In the genomic region with DNA sequence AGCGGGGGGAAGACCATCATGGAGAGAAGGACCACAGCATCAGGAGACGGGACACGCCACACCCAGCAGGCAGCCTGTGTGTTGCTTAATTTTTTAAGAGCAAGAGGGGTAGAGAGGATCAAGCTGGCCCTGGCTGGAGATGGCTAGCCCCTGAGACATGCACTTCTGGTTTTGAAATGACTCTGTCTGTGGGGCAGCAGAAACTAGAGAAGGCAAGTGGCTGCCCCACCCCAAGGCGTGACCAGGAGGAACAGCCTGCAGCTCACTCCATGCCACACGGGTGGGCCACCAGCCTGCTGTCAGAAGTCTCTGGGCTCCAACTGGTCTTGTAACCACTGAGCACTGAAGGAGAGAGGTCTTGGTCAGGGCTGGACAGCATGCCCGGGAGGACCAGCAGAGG, we compare ENCODE assay signal across 15 cellular contexts.
DNase-seq lines count a peak whose midpoint lies in the region; ATAC-seq and TF ChIP-seq lines count a peak whose summit lies in the region.
"Had no signal": no experiment of that assay in that cellular context is flagged by ENCODE, and none has a peak within 500 bp of the region (broad histone marks: within the 10 kb centered on the region; RNA-seq: fewer than 3 reads in every experiment).

No MANE protein-coding gene starts in this region.

- H3K36me3 Mint-ChIP-seq in activated T-cell treated with anti-CD3 and anti-CD28 coated beads, Interleukin-2, amount 50 U/mL, for 72 hours (ENCODE audit: insufficient read depth in 2 of 2): peaks cover 3 to 7% of the 10 kb centered on the region in 2 donors
- H3K36me3 Mint-ChIP-seq in activated T-helper 2 cell treated with anti-CD3 and anti-CD28 coated beads, Interferon-gamma antibody, Interleukin-2, Interleukin-4, amounts not matched to agents 10 μg/mL and 5 μg/mL and 100 μg/mL, durations not matched to agents 14 hours and 24 hours and 36 hours (ENCODE audit: low read depth): peaks cover 37% of the 10 kb centered on the region
- peaks cover 17% of the 10 kb centered on the region for H3K36me3 Mint-ChIP-seq in stimulated activated effector memory CD8-positive, alpha-beta T cell treated with anti-CD3 and anti-CD28 coated beads, Interleukin-12 subunit alpha, Interleukin-12 subunit beta, amount 100 ng/mL, for 72 hours

- ATAC-seq in activated T-cell treated with anti-CD3 and anti-CD28 coated beads, Interleukin-2, amount 50 U/mL, for 72 hours (replicated peaks in 1 of 2): peak; percentile 8 to 38
- peak; percentile 29 for ATAC-seq in stimulated activated effector memory CD8-positive, alpha-beta T cell treated with anti-CD3 and anti-CD28 coated beads, Interleukin-12 subunit alpha, Interleukin-12 subunit beta, amount 100 ng/mL, for 72 hours
- ATAC-seq in GM19023 (IDR thresholded peaks at IDR 0.05; ENCODE audit: unreplicated experiment) (no peak), HG03045 (IDR thresholded peaks at IDR 0.05; ENCODE audit: unreplicated experiment) (no peak)

- no peak for TF ChIP-seq CTCF in HEK293 (tag by site-specific recombination; IDR thresholded peaks at IDR 0.05)

- H3K4me1 Mint-ChIP-seq in activated T-cell treated with anti-CD3 and anti-CD28 coated beads, Interleukin-2, amount 50 U/mL, for 72 hours (ENCODE audit: low read depth): peaks cover 100% of the 10 kb centered on the region
- peaks cover 72% of the 10 kb centered on the region for H3K4me1 Mint-ChIP-seq in activated T-helper 2 cell treated with anti-CD3 and anti-CD28 coated beads, Interferon-gamma antibody, Interleukin-2, Interleukin-4, amounts not matched to agents 10 μg/mL and 5 μg/mL and 100 μg/mL, durations not matched to agents 14 hours and 24 hours and 36 hours (ENCODE audit: low read depth)
- peaks cover 56% of the 10 kb centered on the region for H3K4me1 Mint-ChIP-seq in stimulated activated effector memory CD8-positive, alpha-beta T cell treated with anti-CD3 and anti-CD28 coated beads, Interleukin-12 subunit alpha, Interleukin-12 subunit beta, amount 100 ng/mL, for 72 hours

- H3K27ac Mint-ChIP-seq in activated T-cell treated with anti-CD3 and anti-CD28 coated beads, Interleukin-2, amount 50 U/mL, for 72 hours: peak overlapping the region; percentile 89
- H3K27ac Mint-ChIP-seq in activated T-helper 2 cell treated with anti-CD3 and anti-CD28 coated beads, Interferon-gamma antibody, Interleukin-2, Interleukin-4, amounts not matched to agents 10 μg/mL and 5 μg/mL and 100 μg/mL, durations not matched to agents 14 hours and 24 hours and 36 hours: peak overlapping the region; percentile 88
- peak overlapping the region; percentile 80 for H3K27ac Mint-ChIP-seq in stimulated activated effector memory CD8-positive, alpha-beta T cell treated with anti-CD3 and anti-CD28 coated beads, Interleukin-12 subunit alpha, Interleukin-12 subunit beta, amount 100 ng/mL, for 72 hours
- H3K27ac Mint-ChIP-seq: activated naive CD4-positive, alpha-beta T cell treated with anti-CD3 and anti-CD28 coated beads, Interleukin-2, amount 50 U/mL, for 24 hours had no signal

- POLR2A ChIA-PET in HEK293 (lab: Yijun Ruan, JAX): interaction anchor here (0.9 kb wide), 1 partner anchor 76 kb away, joined by 3 read pairs; the partner anchor contains the start of gene SOCS1

- H3K4me3 Mint-ChIP-seq in activated T-cell treated with anti-CD3 and anti-CD28 coated beads, Interleukin-2, amount 50 U/mL, for 72 hours: peak overlapping the region; percentile 67 to 84
- H3K4me3 Mint-ChIP-seq in activated T-helper 2 cell treated with anti-CD3 and anti-CD28 coated beads, Interferon-gamma antibody, Interleukin-2, Interleukin-4, amounts not matched to agents 10 μg/mL and 5 μg/mL and 100 μg/mL, durations not matched to agents 14 hours and 24 hours and 36 hours (ENCODE audit: low read depth): peak overlapping the region; percentile 64
- peak overlapping the region; percentile 70 for H3K4me3 Mint-ChIP-seq in stimulated activated effector memory CD8-positive, alpha-beta T cell treated with anti-CD3 and anti-CD28 coated beads, Interleukin-12 subunit alpha, Interleukin-12 subunit beta, amount 100 ng/mL, for 72 hours
- H3K4me3 Mint-ChIP-seq: activated naive CD4-positive, alpha-beta T cell treated with anti-CD3 and anti-CD28 coated beads, Interleukin-2, amount 50 U/mL, for 24 hours had no signal

- DNase-seq in activated T-cell treated with anti-CD3 and anti-CD28 coated beads, Interleukin-2, amount 50 U/mL, for 72 hours: peak; percentile 23 to 29
- DNase-seq in activated T-cell treated with anti-CD3 and anti-CD28 coated beads for 4 hours (no peak), GDM1 (lab: John Stamatoyannopoulos, UW) (no peak)
- DNase-seq in activated T-helper 2 cell treated with anti-CD3 and anti-CD28 coated beads, Interferon-gamma antibody, Interleukin-2, Interleukin-4, amounts not matched to agents 10 μg/mL and 5 μg/mL and 100 μg/mL, durations not matched to agents 14 hours and 24 hours and 36 hours (ENCODE audit: low spot score): no peak
- DNase-seq in stimulated activated effector memory CD8-positive, alpha-beta T cell treated with anti-CD3 and anti-CD28 coated beads, Interleukin-12 subunit alpha, Interleukin-12 subunit beta, amount 100 ng/mL, for 72 hours (ENCODE audit: low spot score in 2 of 2): no peak
- DNase-seq: activated CD4-positive, alpha-beta T cell treated with anti-CD3 and anti-CD28 coated beads for 48 hours; cerebellar nuclear complex; H7; NCI-H2171 treated with DMSO at 0.1 percent for 48 hours had no signal

- no peaks in the 10 kb centered on the region for H3K4me1 ChIP-seq in HEK293 (ENCODE audit: control insufficient read depth, insufficient read depth, low read length)

- H3K27me3 Mint-ChIP-seq in activated T-cell treated with anti-CD3 and anti-CD28 coated beads, Interleukin-2, amount 50 U/mL, for 72 hours (ENCODE audit: low read depth): no peaks in the 10 kb centered on the region
- H3K27me3 Mint-ChIP-seq in activated T-helper 2 cell treated with anti-CD3 and anti-CD28 coated beads, Interferon-gamma antibody, Interleukin-2, Interleukin-4, amounts not matched to agents 10 μg/mL and 5 μg/mL and 100 μg/mL, durations not matched to agents 14 hours and 24 hours and 36 hours (ENCODE audit: low read depth): no peaks in the 10 kb centered on the region
- H3K27me3 Mint-ChIP-seq: activated naive CD4-positive, alpha-beta T cell treated with anti-CD3 and anti-CD28 coated beads, Interleukin-2, amount 50 U/mL, for 24 hours had no signal

- intact Hi-C loops in activated T-helper 2 cell treated with anti-CD3 and anti-CD28 coated beads, Interferon-gamma antibody, Interleukin-2, Interleukin-4, amounts not matched to agents 10 μg/mL and 5 μg/mL and 100 μg/mL, durations not matched to agents 14 hours and 24 hours and 36 hours (cut with micrococcal nuclease): loop anchor here (2.0 to 5.0 kb wide), 2 partner anchors 44 to 78 kb away; no protein-coding TSS in a partner anchor

- no peak overlapping the region for H3K4me3 ChIP-seq in HEK293 (ENCODE audit: low read depth, low read length)
- H3K4me3 ChIP-seq: smooth muscle cell had no signal

- no peaks in the 10 kb centered on the region for H3K9me3 Mint-ChIP-seq in activated T-cell treated with anti-CD3 and anti-CD28 coated beads, Interleukin-2, amount 50 U/mL, for 72 hours
- H3K9me3 Mint-ChIP-seq in activated T-helper 2 cell treated with anti-CD3 and anti-CD28 coated beads, Interferon-gamma antibody, Interleukin-2, Interleukin-4, amounts not matched to agents 10 μg/mL and 5 μg/mL and 100 μg/mL, durations not matched to agents 14 hours and 24 hours and 36 hours: no peaks in the 10 kb centered on the region
- no peaks in the 10 kb centered on the region for H3K9me3 Mint-ChIP-seq in stimulated activated effector memory CD8-positive, alpha-beta T cell treated with anti-CD3 and anti-CD28 coated beads, Interleukin-12 subunit alpha, Interleukin-12 subunit beta, amount 100 ng/mL, for 72 hours
- H3K9me3 Mint-ChIP-seq: activated naive CD4-positive, alpha-beta T cell treated with anti-CD3 and anti-CD28 coated beads, Interleukin-2, amount 50 U/mL, for 24 hours had no signal

- CTCF ChIA-PET in HEK293 (lab: Yijun Ruan, JAX): interaction anchor here (0.6 kb wide), 1 partner anchor 217 kb away, joined by 3 read pairs; no protein-coding TSS in a partner anchor

- no peak overlapping the region for H3K27ac ChIP-seq in HEK293 (ENCODE audit: extremely low read depth, low read depth, low read length)
- H3K27ac ChIP-seq: neutrophil had no signal

- peaks cover 0 to 5% of the 10 kb centered on the region in 2 experiments; a peak in 1 of 3 replicates for H3K36me3 ChIP-seq in HEK293 (ENCODE audit: control insufficient read depth in 2 of 2, insufficient read depth in 1 of 2, low read length in 2 of 2)

- no peaks in the 10 kb centered on the region for H3K9me3 ChIP-seq in HEK293 (ENCODE audit: control insufficient read depth, insufficient read depth, low read depth, low read length)
- H3K9me3 ChIP-seq: neutrophil had no signal

TF ChIP-seq in HEK293, 187 proteins besides CTCF, POLR2A, EP300 and RAD21:
- peak; percentile 71 for TF ChIP-seq KLF1 (tag by site-specific recombination; IDR thresholded peaks at IDR 0.05)
- TF ChIP-seq OSR2 (tag by site-specific recombination; IDR thresholded peaks at IDR 0.05): no peak

Comparison
In these comparisons a context has a peak if more than half of its experiments do, and no peak if none do; other contexts are left out.
1. DNase-seq: peak in activated T-cell treated with anti-CD3 and anti-CD28 coated beads, Interleukin-2, amount 50 U/mL, for 72 hours (2 of 2); none in activated T-cell treated with anti-CD3 and anti-CD28 coated beads for 4 hours (single experiment), activated T-helper 2 cell treated with anti-CD3 and anti-CD28 coated beads, Interferon-gamma antibody, Interleukin-2, Interleukin-4, amounts not matched to agents 10 μg/mL and 5 μg/mL and 100 μg/mL, durations not matched to agents 14 hours and 24 hours and 36 hours (single experiment), stimulated activated effector memory CD8-positive, alpha-beta T cell treated with anti-CD3 and anti-CD28 coated beads, Interleukin-12 subunit alpha, Interleukin-12 subunit beta, amount 100 ng/mL, for 72 hours (0 of 2) and GDM1 (single experiment).
2. ATAC-seq: peak in activated T-cell treated with anti-CD3 and anti-CD28 coated beads, Interleukin-2, amount 50 U/mL, for 72 hours (2 of 2) and stimulated activated effector memory CD8-positive, alpha-beta T cell treated with anti-CD3 and anti-CD28 coated beads, Interleukin-12 subunit alpha, Interleukin-12 subunit beta, amount 100 ng/mL, for 72 hours (single experiment); none in GM19023 (single experiment) and HG03045 (single experiment).
3. Peak in every context shown above with its lines, with median percentiles within 50 percentile points of each other: H3K27ac Mint-ChIP-seq and H3K4me3 Mint-ChIP-seq.